In genomic region chr7:149071182-149071635, GRCh38 we compare ENCODE assay signal across 2 cellular contexts.
TF ChIP-seq lines count a peak whose summit lies in the region.

No MANE protein-coding gene starts in this region.

TF ChIP-seq in HCT116, 20 proteins besides CTCF, POLR2A, EP300 and RAD21:
- TF ChIP-seq TCF7L2 (IDR thresholded peaks at IDR 0.05; ENCODE audit: borderline replicate concordance, extremely low read depth, insufficient read depth, insufficient read length) (no peak), MAX (IDR thresholded peaks at IDR 0.05) (no peak), CBX3 (IDR thresholded peaks at IDR 0.05; ENCODE audit: low read depth) (no peak), JUND (IDR thresholded peaks at IDR 0.05) (no peak), EZH2 (IDR thresholded peaks at IDR 0.05) (no peak), ELF1 (IDR thresholded peaks at IDR 0.05; ENCODE audit: borderline replicate concordance, low read depth) (no peak), YY1 (IDR thresholded peaks at IDR 0.05; ENCODE audit: extremely low read depth, insufficient replicate concordance, low read depth, low read length) (no peak), ZFX (IDR thresholded peaks at IDR 0.05) (no peak), EGR1 (IDR thresholded peaks at IDR 0.05; ENCODE audit: low read depth) (no peak)
- TF ChIP-seq, protein P1, sequence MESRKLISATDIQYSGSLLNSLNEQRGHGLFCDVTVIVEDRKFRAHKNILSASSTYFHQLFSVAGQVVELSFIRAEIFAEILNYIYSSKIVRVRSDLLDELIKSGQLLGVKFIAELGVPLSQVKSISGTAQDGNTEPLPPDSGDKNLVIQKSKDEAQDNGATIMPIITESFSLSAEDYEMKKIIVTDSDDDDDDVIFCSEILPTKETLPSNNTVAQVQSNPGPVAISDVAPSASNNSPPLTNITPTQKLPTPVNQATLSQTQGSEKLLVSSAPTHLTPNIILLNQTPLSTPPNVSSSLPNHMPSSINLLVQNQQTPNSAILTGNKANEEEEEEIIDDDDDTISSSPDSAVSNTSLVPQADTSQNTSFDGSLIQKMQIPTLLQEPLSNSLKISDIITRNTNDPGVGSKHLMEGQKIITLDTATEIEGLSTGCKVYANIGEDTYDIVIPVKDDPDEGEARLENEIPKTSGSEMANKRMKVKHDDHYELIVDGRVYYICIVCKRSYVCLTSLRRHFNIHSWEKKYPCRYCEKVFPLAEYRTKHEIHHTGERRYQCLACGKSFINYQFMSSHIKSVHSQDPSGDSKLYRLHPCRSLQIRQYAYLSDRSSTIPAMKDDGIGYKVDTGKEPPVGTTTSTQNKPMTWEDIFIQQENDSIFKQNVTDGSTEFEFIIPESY (IDR thresholded peaks at IDR 0.05; ENCODE audit: extremely low read depth, insufficient replicate concordance, low read length) = no peak

TF ChIP-seq in WTC11, 78 proteins besides CTCF, POLR2A, EP300 and RAD21:
- TF ChIP-seq RELA (CRISPR knock-in tag; IDR thresholded peaks at IDR 0.05; ENCODE audit: borderline replicate concordance) = 0 out of 2 replicates have a peak, but pooled peaks have one; percentile 3
- no peak for TF ChIP-seq ZNF121 (CRISPR knock-in tag; IDR thresholded peaks at IDR 0.05)
- no peak for TF ChIP-seq PRDM15 (CRISPR knock-in tag; IDR thresholded peaks at IDR 0.05)
TF ChIP-seq in WTC11: peak in this region for 1.
